Comparison of ENCODE assay signal across 18 cellular contexts in the genomic region with DNA sequence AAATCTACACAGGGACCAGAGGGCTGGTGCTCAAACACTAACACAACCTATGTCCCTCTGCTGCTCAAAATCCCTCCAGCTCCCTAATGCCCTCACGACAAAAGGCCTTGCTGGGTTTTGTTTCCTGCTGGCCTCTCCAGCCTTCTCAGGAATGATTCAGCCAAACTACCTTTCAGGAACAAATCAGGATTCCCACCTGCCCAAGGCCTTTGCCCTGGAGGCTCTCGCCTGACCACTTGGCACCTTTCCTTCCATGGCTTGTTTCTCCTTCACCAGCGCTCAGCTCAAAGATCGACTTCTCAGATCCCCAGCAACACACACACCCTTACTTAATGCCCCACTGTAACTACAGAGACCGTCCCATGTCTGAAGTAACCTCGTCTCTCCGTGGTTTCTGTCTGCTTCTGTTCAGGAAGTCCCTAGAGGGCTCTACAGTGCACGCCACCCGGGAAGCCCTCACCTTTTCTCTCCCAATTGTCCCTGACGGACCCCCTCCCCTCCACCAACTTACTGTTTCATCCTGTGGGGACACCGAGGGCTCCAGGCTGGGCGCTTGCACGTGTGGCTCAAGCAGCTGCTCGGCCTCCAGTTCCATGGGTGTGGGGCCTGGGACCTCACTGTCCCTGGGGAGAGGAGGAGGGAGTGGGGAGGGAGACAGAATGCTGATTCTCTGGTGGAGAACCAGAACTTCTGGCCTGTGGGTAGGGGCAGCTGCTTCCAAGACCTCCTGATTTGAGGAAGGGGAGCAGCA. TPM values are rescaled to one million over a fixed set of nuclear protein-coding genes. Genes with fewer than 3 reads are reported as not detected.
A peak's percentile ranks its signal among the peaks of the same experiment; 100 is the strongest.
DNase-seq lines count a peak whose midpoint lies in the region; ATAC-seq, FAIRE-seq and TF ChIP-seq lines count a peak whose summit lies in the region.
"Had no signal": no experiment of that assay in that cellular context is flagged by ENCODE, and none has a peak within 500 bp of the region (broad histone marks: within the 10 kb centered on the region; RNA-seq: fewer than 3 reads in every experiment).

No MANE protein-coding gene starts in this region.

- H3K4me2 ChIP-seq in H1 (ENCODE audit: insufficient read depth in 1 of 2, low read depth in 2 of 2, low read length in 2 of 2): no peak overlapping the region; a peak in 1 of 4 replicates

- H4K91ac ChIP-seq in H1 (replicated peaks; ENCODE audit: insufficient read length, low read length): no peak overlapping the region

- H3K56ac ChIP-seq in H1 (replicated peaks; ENCODE audit: insufficient read length, low read depth, low read length): no peak overlapping the region

- H3K79me2 ChIP-seq in H1 (ENCODE audit: control insufficient read depth in 1 of 2, insufficient read depth in 2 of 2, low read length in 2 of 2): no peaks in the 10 kb centered on the region

- H3K36me3 ChIP-seq in H1 (ENCODE audit: control insufficient read depth in 2 of 4, insufficient read depth in 4 of 4, low read length in 3 of 4): peaks cover 4 to 8% (median 5%) of the 10 kb centered on the region in 4 experiments; a peak in 5 of 8 replicates
- H3K36me3 ChIP-seq in pancreas: peaks cover 0 to 12% (median 6%) of the 10 kb centered on the region in 3 donors

- H3K27me3 ChIP-seq in H1 (replicated peaks in 1 of 4; ENCODE audit: control insufficient read depth in 3 of 4, extremely low read depth in 1 of 4, insufficient read depth in 3 of 4, low read length in 3 of 4) (no peaks in the 10 kb centered on the region), pancreas (no peaks in the 10 kb centered on the region)

- no peak for FAIRE-seq in H1 (lab: Jason Lieb, UNC)
- FAIRE-seq in pancreas (lab: Jason Lieb, UNC): no peak
- FAIRE-seq: islet of Langerhans had no signal

- no peak overlapping the region for H3K23ac ChIP-seq in H1 (ENCODE audit: insufficient read length)

- H3K4me1 ChIP-seq in H1 (replicated peaks in 1 of 4; ENCODE audit: control insufficient read depth in 3 of 4, insufficient read depth in 4 of 4, low read length in 3 of 4) (peaks cover 0 to 7% (median 5%) of the 10 kb centered on the region in 4 experiments; a peak in 4 of 7 replicates), pancreas (peaks cover 15 to 21% (median 19%) of the 10 kb centered on the region in 3 donors)

- no peak for TF ChIP-seq EP300 in H1 (IDR thresholded peaks at IDR 0.05; ENCODE audit: borderline replicate concordance in 1 of 2, low read depth in 2 of 2, low read length in 2 of 2)

- H3K27ac ChIP-seq in H1 (ENCODE audit: low read depth, low read length) (no peak overlapping the region), pancreas (peak overlapping the region; percentile 91 to 97 (median 94))

- intact Hi-C loops in pancreas (cut with DNase I) (no loop called here), sciatic nerve (cut with DNase I) (no loop called here)

- POLR2A ChIA-PET in H1 (lab: Charles Lee; ENCODE audit: partially characterized antibody): interaction anchor here (0.6 to 16.2 kb wide), 17 partner anchors 8 to 373 kb away, joined by 3 to 284 read pairs (median 5); partner anchors contain the start of genes DMPK, FBXO46, MEIOSIN and RSPH6A

- H2AK5ac ChIP-seq in H1 (ENCODE audit: low read depth, low read length): no peak overlapping the region

- no peak overlapping the region for H3K4me3 ChIP-seq in H1 (ENCODE audit: extremely low read depth in 1 of 4, insufficient read depth in 2 of 4, low read depth in 3 of 4, low read length in 4 of 4)
- H3K4me3 ChIP-seq in pancreas: peak overlapping the region in 3 of 4 donors; percentile 40 to 96 (median 85)
- H3K4me3 ChIP-seq: thoracic aorta had no signal

- no peak overlapping the region for H2BK120ac ChIP-seq in H1 (replicated peaks; ENCODE audit: low read depth, low read length)

- no peak overlapping the region for H3K9ac ChIP-seq in H1 (replicated peaks in 1 of 4; ENCODE audit: extremely low read depth in 1 of 4, low read depth in 3 of 4, low read length in 3 of 4)

- H2BK15ac ChIP-seq in H1 (ENCODE audit: low read length): peak overlapping the region; percentile 46; the same call in 1 of the 2 replicates

- no peaks in the 10 kb centered on the region for H3K79me1 ChIP-seq in H1 (ENCODE audit: low read depth, low read length)

- TF ChIP-seq CTCF in H1 (IDR thresholded peaks at IDR 0.05; ENCODE audit: control extremely low read depth in 1 of 3, insufficient read depth in 1 of 3, low read depth in 1 of 3, low read length in 3 of 3) (no peak), pancreas (IDR thresholded peaks at IDR 0.05) (no peak)

- H4K8ac ChIP-seq in H1 (ENCODE audit: extremely low read depth, insufficient read depth, low read length): no peak overlapping the region

- peaks cover 26% of the 10 kb centered on the region for H3K23me2 ChIP-seq in H1 (ENCODE audit: low read depth, low read length)

- H2BK5ac ChIP-seq in H1 (ENCODE audit: low read depth, low read length): no peak overlapping the region

- no peak overlapping the region for H2BK12ac ChIP-seq in H1 (ENCODE audit: low read depth, low read length)

- no peak overlapping the region for H3K18ac ChIP-seq in H1 (ENCODE audit: extremely low read depth, low read length)

- no peaks in the 10 kb centered on the region for H4K20me1 ChIP-seq in H1 (replicated peaks in 1 of 2; ENCODE audit: control insufficient read depth in 1 of 2, insufficient read depth in 2 of 2, low read length in 2 of 2)

- no peak for TF ChIP-seq RAD21 in H1 (IDR thresholded peaks at IDR 0.05 in 1 of 2, conservative IDR thresholded peaks at IDR 0.05 in 1 of 2; ENCODE audit: low read depth in 2 of 2, low read length in 2 of 2)

- H3K14ac ChIP-seq in H1 (ENCODE audit: insufficient read length): no peak overlapping the region

- H3K4ac ChIP-seq in H1 (replicated peaks; ENCODE audit: insufficient read length, low read depth, low read length): no peak overlapping the region

- no peak overlapping the region for H4K5ac ChIP-seq in H1 (ENCODE audit: insufficient read length, low read depth, low read length)

- CTCF ChIA-PET in H1 (lab: Charles Lee; ENCODE audit: partially characterized antibody): interaction anchor here (0.6 to 6.7 kb wide), 11 partner anchors 9 to 73 kb away, joined by 3 to 55 read pairs (median 4); partner anchors contain the start of genes DMPK, DMWD, FBXO46 and MEIOSIN

- ATAC-seq in pancreas (no peak), sciatic nerve (no peak), HG03565 (IDR thresholded peaks at IDR 0.05; ENCODE audit: unreplicated experiment) (no peak)

- H2BK20ac ChIP-seq in H1 (ENCODE audit: low read length): no peak overlapping the region

- no peaks in the 10 kb centered on the region for H3K9me3 ChIP-seq in H1 (ENCODE audit: insufficient read depth in 2 of 2, low read depth in 1 of 2, low read length in 1 of 2)
- H3K9me3 ChIP-seq in pancreas: no peaks in the 10 kb centered on the region
- H3K9me3 ChIP-seq: thoracic aorta had no signal

- 85% methylated on average over 14 of the region's 14 CpGs; no CpG with 5 or more reads in 1 of the 2 experiments for WGBS in H1 (ENCODE audit: extremely low coverage in 1 of 2, insufficient coverage in 1 of 2, insufficient read length in 1 of 2, insufficient replicate concordance in 2 of 2, low coverage in 1 of 2, low lambda C conversion rate in 2 of 2, missing lambda C conversion rate in 1 of 2), 2 experiments
- 38 to 46% methylated on average over 14 of the region's 14 CpGs for WGBS in pancreas, 2 donors

- no peak for TF ChIP-seq POLR2A in H1 (IDR thresholded peaks at IDR 0.05; ENCODE audit: control extremely low read depth in 1 of 2, low read depth in 2 of 2, low read length in 2 of 2)

- peak; percentile 41 for DNase-seq in DMS53 treated with DMSO at 0.1 percent for 48 hours (lab: John Stamatoyannopoulos, UW; ENCODE audit: unreplicated experiment)
- peak; percentile 36 for DNase-seq in NAMALWA (ENCODE audit: low spot score)
- no peak for DNase-seq in H1 (ENCODE audit: low read depth in 1 of 2, low spot score in 2 of 2)
- peak in 5 of 6 donors; percentile 64 to 81 (median 66) for DNase-seq in pancreas
- DNase-seq in NCI-H446 (lab: John Stamatoyannopoulos, UW): no peak
- no peak for DNase-seq in NCI-H446 treated with DMSO at 0.1 percent for 48 hours (lab: John Stamatoyannopoulos, UW)
- DNase-seq in sciatic nerve (ENCODE audit: low spot score): no peak
- DNase-seq: activated CD4-positive, alpha-beta T cell treated with anti-CD3 and anti-CD28 coated beads for 1 hour; activated T-cell treated with anti-CD3 and anti-CD28 coated beads for 4 hours; effector CD4-positive, alpha-beta T cell; foreskin melanocyte; NCI-H2171; T-helper 1 cell had no signal

- H2AFZ ChIP-seq in H1 (ENCODE audit: low read length): no peak overlapping the region

RNA-seq across cellular contexts. Expression of gene SIX5, which starts 3.3 kb away (rescaled TPM):
- total RNA-seq in H1 (2021; fragmentation: NEBNext Ultra II Directional; extraction: Animal tissue kit (Norgen Biotek cat#: 25700)): 24.2 and 27.3 TPM in 2 replicates
- polyA plus RNA-seq in H1 (2011; rRNA removed): 20.9 and 37.2 TPM in 2 replicates
- polyA plus RNA-seq in H1 (2011; cell fraction: cytosol; rRNA removed): 21.5 TPM
- polyA plus RNA-seq in H1 (2011; cell fraction: nucleus; rRNA removed): 69.2 TPM
- 7.1 to 16.2 TPM (median 15.3 TPM) in 4 replicates for polyA plus RNA-seq in H1 (2012, experiment 1 of 2)
- polyA plus RNA-seq in H1 (2012, experiment 2 of 2): 8.7 TPM
- polyA plus RNA-seq in H1 (2013, experiment 1 of 2): 15.1 TPM
- polyA plus RNA-seq in H1 (2013, experiment 2 of 2): 13.5 TPM
- 4.6 and 6.7 TPM in 2 replicates for polyA minus RNA-seq in H1 (2011; rRNA and poly(A)+ RNA removed)
- polyA minus RNA-seq in H1 (2011; cell fraction: cytosol; rRNA and poly(A)+ RNA removed): 18.0 TPM
- 19.0 TPM for polyA minus RNA-seq in H1 (2011; cell fraction: nucleus; rRNA and poly(A)+ RNA removed)
- total RNA-seq in pancreas: 10 to 100 TPM; 18.7 to 38.2 (median 28.0) TPM
- 10 to 100 TPM; 25.1 to 42.5 TPM for polyA plus RNA-seq in pancreas
- 26.3 TPM for total RNA-seq in sciatic nerve
- polyA plus RNA-seq: neural cell had no signal

RNA-seq across cellular contexts. Expression of gene DMPK, which starts 10.0 kb away (rescaled TPM):
- 27.4 and 28.2 TPM in 2 replicates for total RNA-seq in H1 (2021; fragmentation: NEBNext Ultra II Directional; extraction: Animal tissue kit (Norgen Biotek cat#: 25700))
- polyA plus RNA-seq in H1 (2011; rRNA removed) (13.7 and 25.3 TPM in 2 replicates), pancreas (100 to 1,000 TPM; 147 to 293 TPM)
- polyA plus RNA-seq in H1 (2011; cell fraction: cytosol; rRNA removed): 18.9 TPM
- polyA plus RNA-seq in H1 (2011; cell fraction: nucleus; rRNA removed): 155 TPM
- 18.9 to 42.0 TPM (median 34.4 TPM) in 4 replicates for polyA plus RNA-seq in H1 (2012, experiment 1 of 2)
- 23.6 TPM for polyA plus RNA-seq in H1 (2012, experiment 2 of 2)
- polyA plus RNA-seq in H1 (2013, experiment 1 of 2): 12.6 TPM
- 10.9 TPM for polyA plus RNA-seq in H1 (2013, experiment 2 of 2)
- polyA minus RNA-seq in H1 (2011; rRNA and poly(A)+ RNA removed): 7.1 and 11.1 TPM in 2 replicates
- 7.6 TPM for polyA minus RNA-seq in H1 (2011; cell fraction: cytosol; rRNA and poly(A)+ RNA removed)
- 26.5 TPM for polyA minus RNA-seq in H1 (2011; cell fraction: nucleus; rRNA and poly(A)+ RNA removed)
- total RNA-seq in pancreas (10 to 100 TPM; 27.0 to 74.7 (median 37.7) TPM), sciatic nerve (77.9 TPM)

RNA-seq across cellular contexts. Expression of gene DMWD, which starts 20.3 kb away (rescaled TPM):
- 41.0 and 41.6 TPM in 2 replicates for total RNA-seq in H1 (2021; fragmentation: NEBNext Ultra II Directional; extraction: Animal tissue kit (Norgen Biotek cat#: 25700))
- polyA plus RNA-seq in H1 (2011; rRNA removed) (13.6 and 23.7 TPM in 2 replicates), pancreas (10 to 100 TPM; 14.2 to 39.8 TPM)
- 14.6 TPM for polyA plus RNA-seq in H1 (2011; cell fraction: cytosol; rRNA removed)
- 83.4 TPM for polyA plus RNA-seq in H1 (2011; cell fraction: nucleus; rRNA removed)
- polyA plus RNA-seq in H1 (2012, experiment 1 of 2): 18.1 to 24.8 TPM (median 20.7 TPM) in 4 replicates
- polyA plus RNA-seq in H1 (2012, experiment 2 of 2): 14.5 TPM
- polyA plus RNA-seq in H1 (2013, experiment 1 of 2): 18.6 TPM
- 17.7 TPM for polyA plus RNA-seq in H1 (2013, experiment 2 of 2)
- 18.0 and 24.8 TPM in 2 replicates for polyA minus RNA-seq in H1 (2011; rRNA and poly(A)+ RNA removed)
- 23.3 TPM for polyA minus RNA-seq in H1 (2011; cell fraction: cytosol; rRNA and poly(A)+ RNA removed)
- 61.6 TPM for polyA minus RNA-seq in H1 (2011; cell fraction: nucleus; rRNA and poly(A)+ RNA removed)
- total RNA-seq in pancreas (10 to 100 TPM; 14.3 to 23.0 (median 18.6) TPM), sciatic nerve (57.4 TPM)

RNA-seq across cellular contexts. Expression of gene MEIOSIN, which starts 39.1 kb away (rescaled TPM):
- total RNA-seq in H1 (2021; fragmentation: NEBNext Ultra II Directional; extraction: Animal tissue kit (Norgen Biotek cat#: 25700)): not detected in 2 replicates
- polyA plus RNA-seq in H1 (2011; rRNA removed): 0.11 and 0.14 TPM in 2 replicates
- polyA plus RNA-seq in H1 (2011; cell fraction: cytosol; rRNA removed): 0.06 TPM
- polyA plus RNA-seq in H1 (2011; cell fraction: nucleus; rRNA removed): 0.09 TPM
- 0.07 to 0.09 TPM (median 0.08 TPM) in 3 of 4 replicates, not detected in the other for polyA plus RNA-seq in H1 (2012, experiment 1 of 2)
- not detected for polyA plus RNA-seq in H1 (2012, experiment 2 of 2)
- 0.06 TPM for polyA plus RNA-seq in H1 (2013, experiment 1 of 2)
- polyA plus RNA-seq in H1 (2013, experiment 2 of 2): 0.07 TPM
- polyA minus RNA-seq in H1 (2011; rRNA and poly(A)+ RNA removed): 0.16 TPM in 1 of 2 replicates, not detected in the other
- polyA minus RNA-seq in H1 (2011; cell fraction: cytosol; rRNA and poly(A)+ RNA removed): not detected
- polyA minus RNA-seq in H1 (2011; cell fraction: nucleus; rRNA and poly(A)+ RNA removed): not detected
- total RNA-seq in pancreas: not detected
- not detected for polyA plus RNA-seq in pancreas
- total RNA-seq in sciatic nerve: not detected
- total RNA-seq: OCI-LY7, thoracic aorta had no signal
- polyA plus RNA-seq: neural cell had no signal

RNA-seq across cellular contexts. Expression of gene FBXO46, which starts 41.6 kb away (rescaled TPM):
- 38.9 and 42.3 TPM in 2 replicates for total RNA-seq in H1 (2021; fragmentation: NEBNext Ultra II Directional; extraction: Animal tissue kit (Norgen Biotek cat#: 25700))
- polyA plus RNA-seq in H1 (2011; rRNA removed) (11.2 and 22.1 TPM in 2 replicates), pancreas (1 to 10 TPM; 8.3 to 8.7 TPM)
- polyA plus RNA-seq in H1 (2011; cell fraction: cytosol; rRNA removed): 17.2 TPM
- 37.0 TPM for polyA plus RNA-seq in H1 (2011; cell fraction: nucleus; rRNA removed)
- 12.7 to 20.2 TPM (median 18.5 TPM) in 4 replicates for polyA plus RNA-seq in H1 (2012, experiment 1 of 2)
- 12.9 TPM for polyA plus RNA-seq in H1 (2012, experiment 2 of 2)
- 21.3 TPM for polyA plus RNA-seq in H1 (2013, experiment 1 of 2)
- polyA plus RNA-seq in H1 (2013, experiment 2 of 2): 21.9 TPM
- polyA minus RNA-seq in H1 (2011; rRNA and poly(A)+ RNA removed): 5.4 and 9.2 TPM in 2 replicates
- 15.4 TPM for polyA minus RNA-seq in H1 (2011; cell fraction: cytosol; rRNA and poly(A)+ RNA removed)
- 16.4 TPM for polyA minus RNA-seq in H1 (2011; cell fraction: nucleus; rRNA and poly(A)+ RNA removed)
- total RNA-seq in pancreas (10 to 100 TPM in 4 of 6 donors, 1 to 10 TPM in 2; 6.7 to 11.3 (median 10.7) TPM), sciatic nerve (23.6 TPM)

Comparison
In these comparisons a context has a peak if more than half of its experiments do, and no peak if none do; other contexts are left out.
1. DNase-seq: peak in DMS53 treated with DMSO at 0.1 percent for 48 hours (single experiment), NAMALWA (single experiment) and pancreas (5 of 6); none in H1 (0 of 2), NCI-H446 (0 of 2), NCI-H446 treated with DMSO at 0.1 percent for 48 hours (single experiment) and sciatic nerve (single experiment).
2. H3K4me3 ChIP-seq: peak in pancreas (3 of 4); none in H1 (0 of 4).